In genomic region chrX:107712231-107713204, GRCh38 we compare ENCODE assay signal across 9 cellular contexts.
DNase-seq lines count a peak whose midpoint lies in the region; ATAC-seq and TF ChIP-seq lines count a peak whose summit lies in the region.
"Had no signal": no experiment of that assay in that cellular context is flagged by ENCODE, and none has a peak within 500 bp of the region (broad histone marks: within the 10 kb centered on the region; RNA-seq: fewer than 3 reads in every experiment).

No MANE protein-coding gene starts in this region.

- peaks cover 18 to 76% (median 61%) of the 10 kb centered on the region in 7 donors for H3K4me1 Mint-ChIP-seq in naive thymus-derived CD4-positive, alpha-beta T cell

- peaks cover 0 to 32% (median 26%) of the 10 kb centered on the region in 5 donors for H3K36me3 Mint-ChIP-seq in naive thymus-derived CD4-positive, alpha-beta T cell

- H3K4me1 ChIP-seq in ACC112 (ENCODE audit: control insufficient read depth, insufficient read depth, low read length, unreplicated experiment): peaks cover 49% of the 10 kb centered on the region
- peaks cover 45 to 48% of the 10 kb centered on the region in 2 donors for H3K4me1 ChIP-seq in naive thymus-derived CD4-positive, alpha-beta T cell (ENCODE audit: control insufficient read depth in 2 of 2, insufficient read depth in 2 of 2, low read length in 2 of 2)

- no peak overlapping the region for H2AFZ ChIP-seq in ACC112 (ENCODE audit: low read length, unreplicated experiment)

- peaks cover 12% of the 10 kb centered on the region; the same call in 1 of the 2 replicates for H3K36me3 ChIP-seq in ACC112 (ENCODE audit: insufficient read depth, low read length)
- H3K36me3 ChIP-seq in naive thymus-derived CD4-positive, alpha-beta T cell (ENCODE audit: control insufficient read depth in 2 of 3, insufficient read depth in 3 of 3, low read length in 3 of 3): peaks cover 23 to 28% (median 28%) of the 10 kb centered on the region in 3 experiments

- peaks cover 0 to 3% (median 0%) of the 10 kb centered on the region in 5 donors for H3K27me3 Mint-ChIP-seq in naive thymus-derived CD4-positive, alpha-beta T cell

- peak; percentile 37 for ATAC-seq in naive thymus-derived CD4-positive, alpha-beta T cell
- ATAC-seq in HG03565 (IDR thresholded peaks at IDR 0.05; ENCODE audit: unreplicated experiment): no peak

- peaks cover 27% of the 10 kb centered on the region for H3K79me2 ChIP-seq in ACC112 (ENCODE audit: control insufficient read depth, insufficient read depth, low read length, unreplicated experiment)

- H3K27me3 ChIP-seq in ACC112 (ENCODE audit: insufficient read depth, low read length): no peaks in the 10 kb centered on the region
- H3K27me3 ChIP-seq in naive thymus-derived CD4-positive, alpha-beta T cell (ENCODE audit: control insufficient read depth in 2 of 2, insufficient read depth in 2 of 2, low read length in 2 of 2): no peaks in the 10 kb centered on the region

- DNase-seq in effector CD4-positive, alpha-beta T cell: peak; percentile 47
- DNase-seq in naive thymus-derived CD4-positive, alpha-beta T cell: peak in 8 of 9 donors; percentile 37 to 73 (median 62)
- DNase-seq in NCI-H446 treated with DMSO at 0.1 percent for 48 hours (lab: John Stamatoyannopoulos, UW): no peak
- no peak for DNase-seq in medulla oblongata (ENCODE audit: extremely low spot score)
- no peak for DNase-seq in NCI-H187 treated with DMSO at 0.1 percent for 48 hours (lab: John Stamatoyannopoulos, UW)
- DNase-seq: T1000 had no signal

- 0 out of 2 replicates have a peak, but pooled peaks have one; percentile 19 for TF ChIP-seq POLR2A in Raji (IDR thresholded peaks at IDR 0.05; ENCODE audit: insufficient read depth, low read depth, low read length)

- H3K9me3 ChIP-seq in naive thymus-derived CD4-positive, alpha-beta T cell (ENCODE audit: control insufficient read depth in 2 of 3, low read length in 3 of 3): no peaks in the 10 kb centered on the region

- intact Hi-C loops in naive thymus-derived CD4-positive, alpha-beta T cell (cut with micrococcal nuclease): no loop called here

- peaks cover 0 to 25% (median 0%) of the 10 kb centered on the region in 11 donors for H3K9me3 Mint-ChIP-seq in naive thymus-derived CD4-positive, alpha-beta T cell

- CTCF ChIA-PET in naive thymus-derived CD4-positive, alpha-beta T cell (lab: Charles Lee): interaction anchor here (1.1 to 13.8 kb wide), 3 partner anchors 27 to 63 kb away, joined by 4 to 264 read pairs (median 6); partner anchors contain the start of gene TSC22D3

- peak overlapping the region; percentile 97 to 100 (median 99) for H3K27ac Mint-ChIP-seq in naive thymus-derived CD4-positive, alpha-beta T cell

- peak overlapping the region; percentile 99 for H3K27ac ChIP-seq in ACC112 (ENCODE audit: low read depth, low read length)
- peak overlapping the region; percentile 100 for H3K27ac ChIP-seq in naive thymus-derived CD4-positive, alpha-beta T cell (ENCODE audit: low read depth, low read length)

- POLR2A ChIA-PET in naive thymus-derived CD4-positive, alpha-beta T cell (lab: Charles Lee): interaction anchor here (0.8 to 22.8 kb wide), 7 partner anchors 11 to 36 kb away, joined by 3 to 1138 read pairs (median 9); no protein-coding TSS in a partner anchor

- peak overlapping the region; percentile 42 to 96 (median 86) for H3K4me3 Mint-ChIP-seq in naive thymus-derived CD4-positive, alpha-beta T cell

- 0 out of 2 replicates have a peak overlapping the region, but pooled peaks have one; percentile 94 for H3K4me3 ChIP-seq in ACC112 (ENCODE audit: low read depth, low read length)
- no peak overlapping the region for H3K4me3 ChIP-seq in naive thymus-derived CD4-positive, alpha-beta T cell (ENCODE audit: low read length)

Comparison
In these comparisons a context has a peak if more than half of its experiments do, and no peak if none do; other contexts are left out.
1. DNase-seq: peak in effector CD4-positive, alpha-beta T cell (single experiment) and naive thymus-derived CD4-positive, alpha-beta T cell (8 of 9); none in NCI-H446 treated with DMSO at 0.1 percent for 48 hours (single experiment), medulla oblongata (single experiment) and NCI-H187 treated with DMSO at 0.1 percent for 48 hours (single experiment).